Comparison of ENCODE assay signal across 27 cellular contexts in the genomic region with DNA sequence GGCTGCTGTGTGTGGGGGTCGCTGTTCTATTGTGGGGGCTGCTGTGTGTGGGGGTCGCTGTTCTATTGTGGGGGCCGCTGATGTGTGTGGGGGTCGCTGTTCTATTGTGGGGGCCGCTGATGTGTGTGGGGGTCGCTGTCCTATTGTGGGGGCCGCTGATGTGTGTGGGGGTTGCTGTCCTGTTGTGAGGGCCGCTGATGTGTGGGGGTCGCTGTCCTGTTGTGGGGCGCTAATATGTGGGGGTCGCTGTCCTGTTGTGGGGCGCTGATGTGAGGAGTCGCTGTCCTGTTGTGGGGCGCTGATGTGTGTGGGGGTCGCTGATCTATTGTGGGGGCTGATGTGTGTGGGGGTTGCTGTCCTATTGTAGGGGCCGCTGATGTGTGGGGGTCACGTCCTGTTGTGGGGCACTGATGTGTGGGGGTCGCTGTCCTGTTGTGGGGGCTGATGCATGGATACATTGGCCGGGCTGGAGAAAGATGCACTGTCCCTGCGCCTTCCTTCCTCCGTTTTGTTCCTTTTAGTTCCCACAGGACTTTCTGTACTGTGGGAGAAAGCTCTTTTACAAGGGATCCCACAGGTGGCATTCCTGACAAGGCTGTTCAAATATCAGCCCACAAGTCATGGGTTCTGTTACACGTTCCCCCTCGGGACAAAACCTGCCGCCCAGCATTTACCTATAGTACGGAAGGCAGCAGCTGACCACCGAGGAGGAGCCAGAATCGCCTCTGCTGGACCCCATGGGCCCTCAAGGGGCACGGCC.
"Had no signal": no experiment of that assay in that cellular context is flagged by ENCODE, and none has a peak within 500 bp of the region (broad histone marks: within the 10 kb centered on the region; RNA-seq: fewer than 3 reads in every experiment).

No MANE protein-coding gene starts in this region.

- FAIRE-seq: frontal cortex had no signal

- H3K4me3 Mint-ChIP-seq: activated naive CD4-positive, alpha-beta T cell treated with anti-CD3 and anti-CD28 coated beads for 36 hours; activated naive CD8-positive, alpha-beta T cell treated with anti-CD3 and anti-CD28 coated beads for 36 hours; nephron had no signal

- DNase-seq: activated CD4-positive, alpha-beta T cell treated with anti-CD3 and anti-CD28 coated beads for 48 hours; activated CD4-positive, alpha-beta T cell treated with anti-CD3 and anti-CD28 coated beads, Interleukin-2, amount 50 U/mL, for 48 hours; activated CD8-positive, alpha-beta memory T cell treated with anti-CD3 and anti-CD28 coated beads for 24 hours; activated effector memory CD4-positive, alpha-beta T cell treated with anti-CD3 and anti-CD28 coated beads, Interleukin-2, amount 50 U/mL, for 16 hours; activated naive CD4-positive, alpha-beta T cell treated with anti-CD3 and anti-CD28 coated beads for 36 hours; activated naive CD8-positive, alpha-beta T cell treated with anti-CD3 and anti-CD28 coated beads for 36 hours; aorta; body of pancreas; cerebellar nuclear complex; colonic mucosa; effector CD8-positive, alpha-beta T cell; kidney glomerular epithelial cell; left lung; lower lobe of right lung; mesendoderm; mucosa of descending colon; nucleus accumbens; right cardiac atrium; stimulated activated CD4-positive, alpha-beta T cell treated with anti-CD3 and anti-CD28 coated beads, Interleukin-2, amount 100 ng/mL, for 48 hours; stimulated activated naive CD8-positive, alpha-beta T cell treated with anti-CD3 and anti-CD28 coated beads, Interleukin-15, Interleukin-2, amounts not matched to agents 100 U/mL and 50 U/mL, for 24 hours; upper lobe of right lung had no signal

- H3K27me3 Mint-ChIP-seq: activated naive CD8-positive, alpha-beta T cell treated with anti-CD3 and anti-CD28 coated beads for 36 hours had no signal

- H3K9me3 Mint-ChIP-seq: activated naive CD4-positive, alpha-beta T cell treated with anti-CD3 and anti-CD28 coated beads for 36 hours; activated naive CD8-positive, alpha-beta T cell treated with anti-CD3 and anti-CD28 coated beads for 36 hours; nephron had no signal

- H3K27ac ChIP-seq: adrenal gland, body of pancreas, cardiac muscle cell, colonic mucosa, left lung, lower lobe of right lung, upper lobe of right lung, VCaP had no signal

- H3K27ac Mint-ChIP-seq: activated naive CD4-positive, alpha-beta T cell treated with anti-CD3 and anti-CD28 coated beads for 36 hours; activated naive CD8-positive, alpha-beta T cell treated with anti-CD3 and anti-CD28 coated beads for 36 hours had no signal

- H3K4me3 ChIP-seq: adrenal gland, body of pancreas, cardiac muscle cell, colonic mucosa, left lung, lower lobe of right lung, mucosa of descending colon, upper lobe of right lung had no signal

- H3K4me1 ChIP-seq: adrenal gland, body of pancreas, colonic mucosa, lower lobe of right lung had no signal

- H3K27me3 ChIP-seq: adrenal gland, body of pancreas, colonic mucosa, left lung, upper lobe of right lung had no signal

- H3K9me3 ChIP-seq: adrenal gland, body of pancreas, colonic mucosa, left lung, lower lobe of right lung, mucosa of descending colon, upper lobe of right lung had no signal

- ATAC-seq: activated CD4-positive, CD25-positive, alpha-beta regulatory T cell treated with anti-CD3 and anti-CD28 coated beads, Interleukin-2, amount 50 U/mL, for 24 hours; body of pancreas; left lung; lower lobe of right lung; mucosa of descending colon; right cardiac atrium; stimulated activated naive CD8-positive, alpha-beta T cell treated with anti-CD3 and anti-CD28 coated beads, Interleukin-15, Interleukin-2, amounts not matched to agents 100 U/mL and 50 U/mL, for 24 hours; upper lobe of right lung had no signal
